21 cellular contexts compared by ENCODE assay signal in the genomic region with DNA sequence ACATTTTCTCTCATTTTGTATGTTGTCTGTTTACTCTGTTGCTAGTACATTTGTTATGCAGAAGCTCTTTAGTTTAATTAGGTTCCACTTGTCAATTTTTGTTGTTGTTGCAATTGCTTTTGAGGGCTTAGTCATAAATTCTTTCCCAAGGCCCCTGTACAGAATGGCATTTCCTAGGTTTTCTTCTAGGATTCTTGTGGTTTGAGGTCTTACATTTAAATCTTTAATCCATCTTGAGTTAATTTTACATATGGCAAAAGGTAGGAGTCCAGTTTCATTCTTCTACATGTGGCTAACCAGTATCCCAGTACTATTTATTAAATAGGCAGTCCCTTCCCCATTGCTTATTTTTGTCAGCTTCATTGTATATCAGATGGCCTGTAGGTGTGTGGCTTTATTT.
DNase-seq lines count a peak whose midpoint lies in the region; ATAC-seq, FAIRE-seq and TF ChIP-seq lines count a peak whose summit lies in the region.
"Had no signal": no experiment of that assay in that cellular context is flagged by ENCODE, and none has a peak within 500 bp of the region (broad histone marks: within the 10 kb centered on the region; RNA-seq: fewer than 3 reads in every experiment).

No MANE protein-coding gene starts in this region.

- ATAC-seq in GM19467 (IDR thresholded peaks at IDR 0.05; ENCODE audit: unreplicated experiment), result no peak
- ATAC-seq: PC-3 had no signal

- no peaks in the 10 kb centered on the region for H3K9me3 Mint-ChIP-seq in astrocyte (ENCODE audit: unreplicated experiment)

- H3K36me3 ChIP-seq in astrocyte (ENCODE audit: insufficient read depth, low read length) (no peaks in the 10 kb centered on the region), left ventricle myocardium inferior (no peaks in the 10 kb centered on the region)
- H3K36me3 ChIP-seq: BLaER1 had no signal

- FAIRE-seq in astrocyte (lab: Jason Lieb, UNC), result no peak

- intact Hi-C loops in left ventricle myocardium inferior (cut with micrococcal nuclease), result no loop called here

- DNase-seq in astrocyte (ENCODE audit: low read depth) (peak; percentile 63), fibroblast of gingiva (ENCODE audit: low read depth) (peak; percentile 17), kidney glomerular epithelial cell (lab: John Stamatoyannopoulos, UW) (peak; percentile 36), RWPE1 (ENCODE audit: low spot score) (no peak), left ventricle myocardium inferior (no peak), SW 1271 (lab: John Stamatoyannopoulos, UW) (no peak)
- DNase-seq: ACHN; CD4-positive, alpha-beta T cell; COR-L47; DMS79; H7; IMR-90; NCI-H1105; NCI-H146; NCI-H2029 treated with DMSO at 0.1 percent for 48 hours; NCI-H526; PC-3; SHP77 had no signal

- CTCF ChIA-PET in RWPE1 (lab: Yijun Ruan, JAX), result no interaction called here

- no peaks in the 10 kb centered on the region for H3K27me3 ChIP-seq in astrocyte (ENCODE audit: insufficient read depth, low read length)
- no peaks in the 10 kb centered on the region for H3K27me3 ChIP-seq in left ventricle myocardium inferior (ENCODE audit: low read depth)
- H3K27me3 ChIP-seq: BLaER1 had no signal

- no peak overlapping the region for H2AFZ ChIP-seq in astrocyte (ENCODE audit: low read depth, low read length)

- no peak overlapping the region for H3K4me3 Mint-ChIP-seq in astrocyte (ENCODE audit: unreplicated experiment)
- H3K4me3 Mint-ChIP-seq: CD4-positive, alpha-beta T cell had no signal

- H3K27ac Mint-ChIP-seq in astrocyte (ENCODE audit: unreplicated experiment), result peak overlapping the region; percentile 85
- H3K27ac Mint-ChIP-seq: CD4-positive, alpha-beta T cell had no signal

- no peaks in the 10 kb centered on the region for H3K9me3 ChIP-seq in astrocyte (ENCODE audit: insufficient read depth, low read depth, low read length)
- H3K9me3 ChIP-seq in left ventricle myocardium inferior (replicated peaks), result peaks cover 26% of the 10 kb centered on the region
- H3K9me3 ChIP-seq: BLaER1 had no signal

- no peak overlapping the region for H3K9ac ChIP-seq in astrocyte (ENCODE audit: low read length)
- H3K9ac ChIP-seq: BLaER1, KMS-11 had no signal

- POLR2A ChIA-PET in RWPE1 (lab: Yijun Ruan, JAX; ENCODE audit: low non-redundant PET), result no interaction called here

- TF ChIP-seq CTCF in astrocyte (IDR thresholded peaks at IDR 0.05; ENCODE audit: insufficient read depth, low read depth, low read length) (no peak), RWPE1 (conservative IDR thresholded peaks at IDR 0.05; ENCODE audit: low read depth) (no peak), left ventricle myocardium inferior (IDR thresholded peaks at IDR 0.05; ENCODE audit: borderline replicate concordance) (no peak)

- no peaks in the 10 kb centered on the region for H4K20me1 ChIP-seq in astrocyte (ENCODE audit: insufficient read depth, low read length)
- H4K20me1 ChIP-seq: BLaER1 had no signal

- no peak overlapping the region for H3K4me3 ChIP-seq in astrocyte (ENCODE audit: insufficient read depth, low read depth, low read length)
- H3K4me3 ChIP-seq in left ventricle myocardium inferior, result no peak overlapping the region
- H3K4me3 ChIP-seq: BLaER1 had no signal

- H3K4me2 ChIP-seq in astrocyte (ENCODE audit: low read length), result peak overlapping the region; percentile 51
- H3K4me2 ChIP-seq: BLaER1, KMS-11 had no signal

- H3K27ac ChIP-seq in astrocyte (ENCODE audit: low read depth, low read length) (peak overlapping the region; percentile 37), RWPE1 (no peak overlapping the region), left ventricle myocardium inferior (replicated peaks) (no peak overlapping the region)
- H3K27ac ChIP-seq: BLaER1, KMS-11 had no signal

- H3K27me3 Mint-ChIP-seq in astrocyte (ENCODE audit: low read depth, unreplicated experiment), result no peaks in the 10 kb centered on the region
- H3K27me3 Mint-ChIP-seq: CD4-positive, alpha-beta T cell had no signal

- H3K79me2 ChIP-seq in astrocyte (ENCODE audit: insufficient read depth, low read length), result no peaks in the 10 kb centered on the region

- no peaks in the 10 kb centered on the region for H3K36me3 Mint-ChIP-seq in astrocyte (ENCODE audit: low read depth, unreplicated experiment)

- H3K4me1 ChIP-seq in astrocyte (ENCODE audit: insufficient read depth, low read length) (peaks cover 3% of the 10 kb centered on the region), left ventricle myocardium inferior (no peaks in the 10 kb centered on the region)
- H3K4me1 ChIP-seq: BLaER1 had no signal

- peaks cover 14% of the 10 kb centered on the region for H3K4me1 Mint-ChIP-seq in astrocyte (ENCODE audit: low read depth, unreplicated experiment)

Comparison
In these comparisons a context has a peak if more than half of its experiments do, and no peak if none do; other contexts are left out.
1. DNase-seq: peak in astrocyte (single experiment), fibroblast of gingiva (single experiment) and kidney glomerular epithelial cell (single experiment); none in RWPE1 (single experiment), left ventricle myocardium inferior (single experiment) and SW 1271 (0 of 2).